ENCODE assay signal across 1 cellular context in the genomic region with DNA sequence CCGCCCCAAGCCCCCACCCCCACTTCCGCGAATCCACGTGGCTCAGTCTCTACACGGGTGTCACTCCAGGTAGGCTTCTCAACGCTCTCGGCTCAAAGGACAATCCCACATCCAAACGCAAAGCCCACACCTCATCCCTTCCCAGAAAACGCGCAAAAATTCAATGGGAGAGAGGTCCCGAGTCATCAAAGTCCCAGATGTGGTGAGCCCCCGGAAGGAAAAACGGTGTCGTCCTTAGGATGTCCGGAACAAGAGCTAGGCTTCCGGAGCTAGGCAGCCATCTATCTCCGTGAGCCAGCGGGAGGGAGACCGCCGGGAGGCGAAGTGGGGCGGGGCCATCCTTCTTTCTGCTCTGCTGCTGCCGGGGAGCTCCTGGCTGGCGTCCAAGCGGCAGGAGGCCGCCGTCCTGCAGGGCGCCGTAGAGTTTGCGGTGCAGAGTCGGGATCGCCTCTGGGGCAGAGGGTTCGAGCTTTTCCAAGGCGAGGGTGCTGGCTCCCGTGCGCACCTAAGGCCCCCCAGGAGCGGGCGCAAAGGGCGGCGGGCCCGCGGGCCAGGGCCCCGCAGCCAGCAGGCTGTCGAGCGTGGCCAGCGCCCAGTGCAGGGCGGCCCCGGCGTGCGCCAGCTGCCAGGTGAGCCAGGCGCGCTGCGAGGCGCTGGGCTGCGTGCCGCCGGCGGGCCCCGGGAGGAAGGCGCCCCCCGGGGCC.
TF ChIP-seq lines count a peak whose summit lies in the region.

No MANE protein-coding gene starts in this region.

TF ChIP-seq in GM23338, 12 proteins besides CTCF, POLR2A, EP300 and RAD21:
- peak; percentile 91 for TF ChIP-seq EZH2 (IDR thresholded peaks at IDR 0.05; ENCODE audit: low read depth, unreplicated experiment)
